Comparison of ENCODE assay signal across 22 cellular contexts in the genomic region with DNA sequence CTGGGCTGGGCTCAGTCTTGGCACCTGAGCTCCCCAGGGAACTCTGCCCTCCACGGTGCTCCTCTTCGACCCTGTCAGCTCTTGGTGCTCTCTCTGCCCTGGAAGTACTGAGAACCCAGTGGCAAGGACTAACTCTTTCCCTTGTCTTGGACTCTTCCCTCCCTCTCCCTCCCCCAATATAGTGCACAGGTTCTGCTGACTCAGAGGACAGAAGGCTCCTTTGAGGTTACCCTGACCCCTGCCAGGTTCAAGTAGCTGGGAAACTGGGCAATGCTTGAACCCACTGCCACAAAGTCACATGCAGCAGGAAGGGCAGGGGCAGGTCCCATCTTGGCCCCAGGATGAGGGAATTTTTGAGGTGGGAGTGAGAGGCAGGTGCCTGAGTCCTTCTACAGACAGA. TPM values are rescaled to one million over a fixed set of nuclear protein-coding genes. Genes with fewer than 3 reads are reported as not detected.
DNase-seq lines count a peak whose midpoint lies in the region; ATAC-seq and TF ChIP-seq lines count a peak whose summit lies in the region.
"Had no signal": no experiment of that assay in that cellular context is flagged by ENCODE, and none has a peak within 500 bp of the region (broad histone marks: within the 10 kb centered on the region; RNA-seq: fewer than 3 reads in every experiment).

No MANE protein-coding gene starts in this region.

- no peak overlapping the region for H3K4me3 ChIP-seq in CD4-positive, alpha-beta memory T cell (ENCODE audit: low read length in 2 of 2)
- H3K4me3 ChIP-seq in gastroesophageal sphincter = no peak overlapping the region
- no peak overlapping the region for H3K4me3 ChIP-seq in gastrocnemius medialis
- H3K4me3 ChIP-seq: adrenal gland, smooth muscle cell had no signal

- H3K27me3 ChIP-seq in CD4-positive, alpha-beta memory T cell (ENCODE audit: insufficient read depth, low read length) = no peaks in the 10 kb centered on the region
- H3K27me3 ChIP-seq in gastroesophageal sphincter (no peaks in the 10 kb centered on the region), gastrocnemius medialis (no peaks in the 10 kb centered on the region)
- H3K27me3 ChIP-seq: adrenal gland, brain microvascular endothelial cell had no signal

- no peak for TF ChIP-seq EP300 in gastroesophageal sphincter (IDR thresholded peaks at IDR 0.05)

- no peak for ATAC-seq in gastroesophageal sphincter
- no peak for ATAC-seq in gastrocnemius medialis
- no peak for ATAC-seq in HG03354 (IDR thresholded peaks at IDR 0.05; ENCODE audit: poor library complexity, severe bottlenecking, unreplicated experiment)
- ATAC-seq: activated T-cell treated with anti-CD3 and anti-CD28 coated beads, Interleukin-2, amount 50 U/mL, for 72 hours; HepG2; left lobe of liver; SK-N-SH treated with all-trans-retinoic acid at 6 μM for 48 hours had no signal

- peak in 1 of 5 donors; percentile 40 for DNase-seq in CD4-positive, alpha-beta memory T cell
- peak; percentile 39 for DNase-seq in RPMI8226
- no peak for DNase-seq in gastrocnemius medialis
- no peak for DNase-seq in DMS79 treated with DMSO at 0.1 percent for 48 hours (lab: John Stamatoyannopoulos, UW)
- DNase-seq in HuH-7.5 (ENCODE audit: low spot score) = no peak
- no peak for DNase-seq in NK-92 (lab: John Stamatoyannopoulos, UW; ENCODE audit: unreplicated experiment)
- DNase-seq: activated CD4-positive, alpha-beta T cell treated with anti-CD3 and anti-CD28 coated beads, Interleukin-2, amount 10 ng/mL, durations not matched to agents 7 days and 5 days; activated naive CD4-positive, alpha-beta T cell treated with anti-CD3 and anti-CD28 coated beads for 36 hours; activated T-cell treated with anti-CD3 and anti-CD28 coated beads, Interleukin-2, amount 50 U/mL, for 72 hours; adrenal gland; brain microvascular endothelial cell; DMS153; GOT3; NCI-H2081; NCI-H226; stimulated activated CD4-positive, alpha-beta T cell treated with anti-CD3 and anti-CD28 coated beads, Interleukin-2, amount 100 ng/mL, for 24 hours had no signal

- no peaks in the 10 kb centered on the region for H3K9me3 Mint-ChIP-seq in CD4-positive, alpha-beta memory T cell
- H3K9me3 Mint-ChIP-seq: activated CD4-positive, alpha-beta T cell treated with anti-CD3 and anti-CD28 coated beads, Interleukin-2, amount 10 ng/mL, durations not matched to agents 7 days and 5 days; activated naive CD4-positive, alpha-beta T cell treated with anti-CD3 and anti-CD28 coated beads for 36 hours; activated T-cell treated with anti-CD3 and anti-CD28 coated beads, Interleukin-2, amount 50 U/mL, for 72 hours had no signal

- H3K36me3 Mint-ChIP-seq in CD4-positive, alpha-beta memory T cell = no peaks in the 10 kb centered on the region

- peaks cover 16 to 38% (median 27%) of the 10 kb centered on the region in 4 donors for H3K4me1 Mint-ChIP-seq in CD4-positive, alpha-beta memory T cell

- in situ Hi-C loops in gastrocnemius medialis (cut with MboI; ENCODE audit: low sequenced_read_pairs in 4 of 4) = no loop called here

- H3K9me3 ChIP-seq in CD4-positive, alpha-beta memory T cell (ENCODE audit: control insufficient read depth in 1 of 2, low read length in 2 of 2) = no peaks in the 10 kb centered on the region
- H3K9me3 ChIP-seq in gastroesophageal sphincter = no peaks in the 10 kb centered on the region
- H3K9me3 ChIP-seq in gastrocnemius medialis = no peaks in the 10 kb centered on the region
- H3K9me3 ChIP-seq: adrenal gland had no signal

- TF ChIP-seq POLR2A in gastroesophageal sphincter (IDR thresholded peaks at IDR 0.05) (no peak), gastrocnemius medialis (IDR thresholded peaks at IDR 0.05) (no peak)

- H3K27ac ChIP-seq in CD4-positive, alpha-beta memory T cell (ENCODE audit: low read depth, low read length) = no peak overlapping the region
- H3K27ac ChIP-seq in gastroesophageal sphincter (peak overlapping the region in 3 of 4 donors; percentile 86 to 90 (median 86)), gastrocnemius medialis (peak overlapping the region in 3 of 4 donors; percentile 37 to 89 (median 85))
- H3K27ac ChIP-seq: brain microvascular endothelial cell had no signal

- CTCF ChIA-PET in CD4-positive, alpha-beta memory T cell (lab: Charles Lee; ENCODE audit: partially characterized antibody) = interaction anchor here (0.9 to 1.5 kb wide), 3 partner anchors 13 to 46 kb away, joined by 3 to 6 read pairs (median 3); no protein-coding TSS in a partner anchor

- peak overlapping the region in 1 of 8 donors; percentile 20 for H3K4me3 Mint-ChIP-seq in CD4-positive, alpha-beta memory T cell
- H3K4me3 Mint-ChIP-seq: activated CD4-positive, alpha-beta T cell treated with anti-CD3 and anti-CD28 coated beads, Interleukin-2, amount 10 ng/mL, durations not matched to agents 7 days and 5 days; activated naive CD4-positive, alpha-beta T cell treated with anti-CD3 and anti-CD28 coated beads for 36 hours; activated T-cell treated with anti-CD3 and anti-CD28 coated beads, Interleukin-2, amount 50 U/mL, for 72 hours had no signal

- no peaks in the 10 kb centered on the region for H3K27me3 Mint-ChIP-seq in CD4-positive, alpha-beta memory T cell
- H3K27me3 Mint-ChIP-seq: activated CD4-positive, alpha-beta T cell treated with anti-CD3 and anti-CD28 coated beads, Interleukin-2, amount 10 ng/mL, durations not matched to agents 7 days and 5 days had no signal

- H3K27ac Mint-ChIP-seq in CD4-positive, alpha-beta memory T cell = peak overlapping the region in 4 of 7 donors; percentile 25 to 88 (median 56)
- H3K27ac Mint-ChIP-seq: activated CD4-positive, alpha-beta T cell treated with anti-CD3 and anti-CD28 coated beads, Interleukin-2, amount 10 ng/mL, durations not matched to agents 7 days and 5 days; activated naive CD4-positive, alpha-beta T cell treated with anti-CD3 and anti-CD28 coated beads for 36 hours; activated T-cell treated with anti-CD3 and anti-CD28 coated beads, Interleukin-2, amount 50 U/mL, for 72 hours had no signal

- H3K4me1 ChIP-seq in CD4-positive, alpha-beta memory T cell (ENCODE audit: insufficient read depth, low read length) = peaks cover 19% of the 10 kb centered on the region
- peaks cover 14 to 98% (median 41%) of the 10 kb centered on the region in 3 donors for H3K4me1 ChIP-seq in gastroesophageal sphincter
- H3K4me1 ChIP-seq in gastrocnemius medialis = peaks cover 40 to 43% of the 10 kb centered on the region in 2 donors

- intact Hi-C loops in CD4-positive, alpha-beta memory T cell (cut with micrococcal nuclease) = no loop called here
- intact Hi-C loops in gastrocnemius medialis (cut with DNase I; ENCODE audit: low total_unique reads) = loop anchor here (1.0 to 5.0 kb wide), 2 partner anchors 39 to 112 kb away; a partner anchor contains a TSS

- POLR2A ChIA-PET in CD4-positive, alpha-beta memory T cell (lab: Charles Lee; ENCODE audit: partially characterized antibody) = interaction anchor here (1.2 to 1.6 kb wide), 2 partner anchors 58 to 113 kb away, joined by 5 to 7 read pairs; a partner anchor contains a TSS

- no peaks in the 10 kb centered on the region for H3K36me3 ChIP-seq in CD4-positive, alpha-beta memory T cell (ENCODE audit: insufficient read depth, low read length)
- H3K36me3 ChIP-seq in gastroesophageal sphincter = no peaks in the 10 kb centered on the region
- H3K36me3 ChIP-seq in gastrocnemius medialis = no peaks in the 10 kb centered on the region
- H3K36me3 ChIP-seq: adrenal gland, brain microvascular endothelial cell had no signal

- 73 to 83% methylated on average over 2 of the region's 2 CpGs for WGBS in gastroesophageal sphincter (ENCODE audit: low coverage in 1 of 2), 2 donors

- TF ChIP-seq CTCF in gastroesophageal sphincter (IDR thresholded peaks at IDR 0.05) (no peak), gastrocnemius medialis (IDR thresholded peaks at IDR 0.05 in 4 of 5, conservative IDR thresholded peaks at IDR 0.05 in 1 of 5) (no peak)

RNA-seq across cellular contexts. Expression of a gene that starts 20.3 kb away (rescaled TPM):
- under 1 TPM; 0.20 to 0.33 TPM for total RNA-seq in CD4-positive, alpha-beta memory T cell
- polyA plus RNA-seq in CD4-positive, alpha-beta memory T cell = under 1 TPM in 1 of 2 donors, not detected in 1; 0.14 TPM
- total RNA-seq in gastroesophageal sphincter (10 to 100 TPM in 3 of 4 donors, 1 to 10 TPM in 1; 6.1 to 25.5 (median 10.2) TPM), gastrocnemius medialis (1 to 10 TPM; 2.9 to 8.2 (median 3.5) TPM)
- total RNA-seq: smooth muscle cell had no signal

RNA-seq across cellular contexts. Expression of a gene that starts 58.3 kb away (rescaled TPM):
- 1 to 10 TPM; 8.1 to 8.4 TPM for total RNA-seq in CD4-positive, alpha-beta memory T cell
- polyA plus RNA-seq in CD4-positive, alpha-beta memory T cell = 10 to 100 TPM; 12.0 to 20.1 TPM
- 10 to 100 TPM in 3 of 4 donors, 1 to 10 TPM in 1; 9.2 to 15.6 (median 14.1) TPM for total RNA-seq in gastroesophageal sphincter
- 10 to 100 TPM; 15.9 to 30.8 (median 23.1) TPM for total RNA-seq in gastrocnemius medialis
